Comparison of ENCODE assay signal across 8 cellular contexts in the genomic region with DNA sequence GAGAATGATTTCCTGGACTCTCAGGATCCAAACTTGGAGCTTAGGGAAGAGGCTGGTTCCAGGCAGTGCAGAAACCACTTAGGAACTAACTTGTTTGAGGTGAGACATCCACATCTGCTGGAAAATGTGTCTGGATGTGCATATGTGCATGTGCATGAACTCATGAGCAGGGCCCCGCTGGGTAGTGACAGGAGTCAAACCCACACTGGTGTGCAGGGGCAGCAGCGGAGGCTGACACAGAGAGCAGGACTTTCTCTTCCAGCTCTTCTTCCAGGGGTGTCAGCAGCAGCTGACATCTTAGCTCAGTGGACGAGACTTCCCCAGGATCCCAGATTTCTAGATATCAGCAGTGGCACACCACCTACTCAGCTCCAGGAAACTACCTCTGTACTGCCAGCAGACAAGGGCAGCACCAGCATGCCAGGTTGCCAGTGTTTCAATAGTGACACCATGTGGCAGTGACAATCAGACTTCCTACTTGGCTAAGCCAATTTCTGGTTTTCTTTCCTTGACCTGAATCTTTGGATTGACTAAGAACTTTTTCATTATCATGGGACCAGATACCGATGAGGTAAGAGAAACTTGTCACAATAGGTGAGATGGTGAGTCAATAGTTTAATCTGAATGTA.
DNase-seq lines count a peak whose midpoint lies in the region; ATAC-seq and TF ChIP-seq lines count a peak whose summit lies in the region.
"Had no signal": no experiment of that assay in that cellular context is flagged by ENCODE, and none has a peak within 500 bp of the region (broad histone marks: within the 10 kb centered on the region; RNA-seq: fewer than 3 reads in every experiment).

No MANE protein-coding gene starts in this region.

- no peak overlapping the region for H3K4me3 ChIP-seq in GM06990 (replicated peaks; ENCODE audit: low read depth, low read length)
- no peak overlapping the region for H3K4me3 ChIP-seq in mammary epithelial cell (replicated peaks in 1 of 3; ENCODE audit: insufficient read depth in 1 of 3, low read depth in 2 of 3, low read length in 3 of 3)
- H3K4me3 ChIP-seq in esophagus squamous epithelium: no peak overlapping the region

- no TSS peak for BruUV-seq in mammary epithelial cell (replicated peaks; lab: Mats Ljungman, UMichigan)

- no peaks in the 10 kb centered on the region for H3K36me3 ChIP-seq in GM06990 (ENCODE audit: control insufficient read depth, insufficient read depth, low read length)
- no peaks in the 10 kb centered on the region for H3K36me3 ChIP-seq in mammary epithelial cell (ENCODE audit: insufficient read depth, low read length)
- no peaks in the 10 kb centered on the region for H3K36me3 ChIP-seq in esophagus squamous epithelium

- H3K9ac ChIP-seq in mammary epithelial cell (ENCODE audit: insufficient read depth, low read length): no peak overlapping the region

- H3K9me3 ChIP-seq in mammary epithelial cell (replicated peaks; ENCODE audit: insufficient read depth, low read length) (no peaks in the 10 kb centered on the region), esophagus squamous epithelium (no peaks in the 10 kb centered on the region)

- TF ChIP-seq CTCF in GM06990 (IDR thresholded peaks at IDR 0.05; ENCODE audit: insufficient read depth, low read length, poor library complexity, severe bottlenecking) (peak; percentile 28), mammary epithelial cell (conservative IDR thresholded peaks at IDR 0.05 in 1 of 2, IDR thresholded peaks at IDR 0.05 in 1 of 2; ENCODE audit: extremely low read depth in 1 of 2, insufficient read depth in 1 of 2, low read depth in 1 of 2, low read length in 2 of 2) (peak in 1 of 2 donors; percentile 37), omental fat pad (IDR thresholded peaks at IDR 0.05) (no peak), esophagus squamous epithelium (IDR thresholded peaks at IDR 0.05) (peak in 2 of 6 experiments; percentile 5 to 23)

- WGBS in mammary epithelial cell (ENCODE audit: low coverage, missing lambda C conversion rate): 60% methylated on average over 4 of the region's 4 CpGs
- 74 to 89% methylated on average over 4 of the region's 4 CpGs for WGBS in esophagus squamous epithelium, 2 donors

- no peaks in the 10 kb centered on the region for H3K79me2 ChIP-seq in mammary epithelial cell (ENCODE audit: insufficient read depth, low read length)

- H3K27me3 ChIP-seq in GM06990 (replicated peaks; ENCODE audit: control insufficient read depth, insufficient read depth, low read length): no peaks in the 10 kb centered on the region
- H3K27me3 ChIP-seq in mammary epithelial cell (ENCODE audit: insufficient read depth, low read length): no peaks in the 10 kb centered on the region
- H3K27me3 ChIP-seq in esophagus squamous epithelium: no peaks in the 10 kb centered on the region

- no peaks in the 10 kb centered on the region for H4K20me1 ChIP-seq in mammary epithelial cell (ENCODE audit: insufficient read depth, low read length)

- in situ Hi-C loops in mammary epithelial cell (cut with MboI; ENCODE audit: low sequenced_read_pairs in 2 of 2): no loop called here

- no peak for TF ChIP-seq POLR2A in esophagus squamous epithelium (IDR thresholded peaks at IDR 0.05)

- no peak overlapping the region for H3K27ac ChIP-seq in mammary epithelial cell (ENCODE audit: insufficient read depth, low read depth, low read length)
- H3K27ac ChIP-seq in esophagus squamous epithelium: no peak overlapping the region

- intact Hi-C loops in mammary epithelial cell (cut with micrococcal nuclease): no loop called here
- intact Hi-C loops in esophagus squamous epithelium (cut with DNase I): no loop called here

- CTCF ChIA-PET in mammary epithelial cell (lab: Charles Lee; ENCODE audit: low non-redundant PET): no interaction called here

- H2AFZ ChIP-seq in mammary epithelial cell (ENCODE audit: low read depth, low read length): no peak overlapping the region

- dilution Hi-C loops in mammary epithelial cell (cut with HindIII; ENCODE audit: low sequenced_read_pairs): no loop called here

- no peak overlapping the region for H3K4me2 ChIP-seq in mammary epithelial cell (ENCODE audit: insufficient read depth, low read depth, low read length)

- ATAC-seq in omental fat pad (ENCODE audit: low FRiP score) (peak; percentile 54), GM18858 (IDR thresholded peaks at IDR 0.05; ENCODE audit: unreplicated experiment) (no peak), HG02588 (IDR thresholded peaks at IDR 0.05; ENCODE audit: unreplicated experiment) (no peak)

- H3K4me1 ChIP-seq in mammary epithelial cell (ENCODE audit: insufficient read depth, low read length) (no peaks in the 10 kb centered on the region), esophagus squamous epithelium (no peaks in the 10 kb centered on the region)

- DNase-seq in GM06990 (ENCODE audit: extremely low read depth, insufficient read length) (no peak), NCI-H1092 (lab: John Stamatoyannopoulos, UW) (peak; percentile 8), mammary epithelial cell (peak; percentile 19), omental fat pad (ENCODE audit: low spot score) (no peak), esophagus squamous epithelium (lab: John Stamatoyannopoulos, UW) (no peak)
- DNase-seq: activated CD4-positive, alpha-beta T cell treated with anti-CD3 and anti-CD28 coated beads, Interleukin-2, amount 10 ng/mL, durations not matched to agents 24 days and 14 days had no signal

Comparison
In these comparisons a context has a peak if more than half of its experiments do, and no peak if none do; other contexts are left out.
1. DNase-seq: peak in NCI-H1092 (single experiment) and mammary epithelial cell (single experiment); none in GM06990 (single experiment), omental fat pad (single experiment) and esophagus squamous epithelium (single experiment).